17 cellular contexts compared by ENCODE assay signal in the genomic region with DNA sequence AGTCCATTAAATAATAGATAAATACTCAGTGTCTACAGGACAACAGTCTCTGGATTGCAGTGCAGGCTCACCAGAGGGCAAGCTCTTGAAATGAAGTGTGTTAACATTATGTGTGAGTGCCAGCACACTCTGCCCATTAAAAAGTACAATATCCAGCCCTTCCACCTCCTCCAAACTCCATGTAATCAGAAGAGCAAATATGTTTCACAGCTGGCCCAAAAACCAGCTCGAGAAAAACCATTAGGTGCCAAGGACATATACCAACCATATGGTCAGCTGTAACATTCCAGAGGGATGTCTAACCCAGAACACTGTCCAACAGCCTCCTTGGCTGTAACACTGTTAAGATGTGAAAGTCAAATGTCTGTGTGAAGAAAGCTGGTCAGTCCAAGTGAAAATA.
A peak's percentile ranks its signal among the peaks of the same experiment; 100 is the strongest.
DNase-seq lines count a peak whose midpoint lies in the region; ATAC-seq, FAIRE-seq and TF ChIP-seq lines count a peak whose summit lies in the region.
"Had no signal": no experiment of that assay in that cellular context is flagged by ENCODE, and none has a peak within 500 bp of the region (broad histone marks: within the 10 kb centered on the region; RNA-seq: fewer than 3 reads in every experiment).

No MANE protein-coding gene starts in this region.

- WGBS in body of pancreas, 2 donors: 33 to 37% methylated on average over 1 of the region's 1 CpG

- H3K79me2 ChIP-seq in ACC112 (ENCODE audit: control insufficient read depth, insufficient read depth, low read length, unreplicated experiment): no peaks in the 10 kb centered on the region

- ATAC-seq in SK-N-SH treated with all-trans-retinoic acid at 6 μM for 48 hours (peak; percentile 96), body of pancreas (no peak)
- ATAC-seq: activated CD8-positive, alpha-beta T cell treated with anti-CD3 and anti-CD28 coated beads for 36 hours; activated T-helper 17 cell treated with anti-CD3 and anti-CD28 coated beads, Interleukin-2, amount 50 U/mL, for 72 hours; gastrocnemius medialis had no signal

- H3K4me3 ChIP-seq in ACC112 (ENCODE audit: low read depth, low read length): no peak overlapping the region
- no peak overlapping the region for H3K4me3 ChIP-seq in foreskin fibroblast (ENCODE audit: low read depth in 1 of 2, low read length in 2 of 2)
- no peak overlapping the region for H3K4me3 ChIP-seq in body of pancreas
- H3K4me3 ChIP-seq: BLaER1, gastrocnemius medialis, testis had no signal

- peaks cover 12% of the 10 kb centered on the region for H3K4me1 ChIP-seq in ACC112 (ENCODE audit: control insufficient read depth, insufficient read depth, low read length, unreplicated experiment)
- H3K4me1 ChIP-seq in body of pancreas: no peaks in the 10 kb centered on the region
- H3K4me1 ChIP-seq: BLaER1, testis had no signal

- TF ChIP-seq POLR2A in H54 (IDR thresholded peaks at IDR 0.05; ENCODE audit: low read depth, low read length) (no peak), body of pancreas (IDR thresholded peaks at IDR 0.05) (no peak)

- TF ChIP-seq CTCF in foreskin fibroblast (IDR thresholded peaks at IDR 0.05; ENCODE audit: low read depth, low read length) (no peak), body of pancreas (IDR thresholded peaks at IDR 0.05) (no peak)

- intact Hi-C loops in body of pancreas (cut with DNase I): no loop called here

- H3K27me3 ChIP-seq in ACC112 (ENCODE audit: insufficient read depth, low read length) (no peaks in the 10 kb centered on the region), body of pancreas (no peaks in the 10 kb centered on the region)
- H3K27me3 ChIP-seq: BLaER1, gastrocnemius medialis, testis had no signal

- H3K9me3 ChIP-seq in body of pancreas: no peaks in the 10 kb centered on the region
- H3K9me3 ChIP-seq: BLaER1, gastrocnemius medialis, testis had no signal

- FAIRE-seq in H54 (lab: Jason Lieb, UNC): peak; percentile 87

- H3K27ac ChIP-seq in ACC112 (ENCODE audit: low read depth, low read length) (no peak overlapping the region), body of pancreas (no peak overlapping the region)
- H3K27ac ChIP-seq: BLaER1, gastrocnemius medialis, testis had no signal

- DNase-seq in H54 (ENCODE audit: insufficient read length, low spot score): no peak
- peak; percentile 62 to 81 for DNase-seq in foreskin fibroblast
- no peak for DNase-seq in NCI-H1930 (lab: John Stamatoyannopoulos, UW)
- no peak for DNase-seq in CD1c-positive myeloid dendritic cell (ENCODE audit: extremely low spot score)
- DNase-seq in H4 (ENCODE audit: low spot score): no peak
- no peak for DNase-seq in body of pancreas
- DNase-seq: activated CD8-positive, alpha-beta T cell treated with anti-CD3 and anti-CD28 coated beads for 36 hours; anterior cingulate cortex; gastrocnemius medialis; KBM-7; NCI-H187; SHP77 treated with DMSO at 0.1 percent for 48 hours; testis had no signal

- H3K36me3 ChIP-seq in ACC112 (ENCODE audit: insufficient read depth, low read length) (no peaks in the 10 kb centered on the region), body of pancreas (replicated peaks in 1 of 2; ENCODE audit: insufficient read depth in 1 of 2, low read depth in 2 of 2) (no peaks in the 10 kb centered on the region)
- H3K36me3 ChIP-seq: BLaER1, gastrocnemius medialis had no signal

- peak overlapping the region; percentile 61 for H2AFZ ChIP-seq in ACC112 (ENCODE audit: low read length, unreplicated experiment)

TF ChIP-seq in SK-N-SH treated with all-trans-retinoic acid at 6 μM for 48 hours, 23 proteins besides CTCF, POLR2A, EP300 and RAD21:
- TF ChIP-seq ZFP30 (CRISPR knock-in tag; IDR thresholded peaks at IDR 0.05) (no peak), ISL1 (CRISPR knock-in tag; IDR thresholded peaks at IDR 0.05) (no peak), ZNF70 (CRISPR knock-in tag; IDR thresholded peaks at IDR 0.05) (no peak), OSR1 (CRISPR knock-in tag; IDR thresholded peaks at IDR 0.05) (no peak), ARNTL (CRISPR knock-in tag; IDR thresholded peaks at IDR 0.05; ENCODE audit: borderline replicate concordance, low read depth) (no peak), ZNF565 (CRISPR knock-in tag; conservative IDR thresholded peaks at IDR 0.05; ENCODE audit: low read depth) (no peak), PPARA (CRISPR knock-in tag; IDR thresholded peaks at IDR 0.05; ENCODE audit: borderline replicate concordance) (no peak), GLIS3 (CRISPR knock-in tag; IDR thresholded peaks at IDR 0.05) (no peak), RARB (CRISPR knock-in tag; IDR thresholded peaks at IDR 0.05) (no peak)
- TF ChIP-seq, protein P1, sequence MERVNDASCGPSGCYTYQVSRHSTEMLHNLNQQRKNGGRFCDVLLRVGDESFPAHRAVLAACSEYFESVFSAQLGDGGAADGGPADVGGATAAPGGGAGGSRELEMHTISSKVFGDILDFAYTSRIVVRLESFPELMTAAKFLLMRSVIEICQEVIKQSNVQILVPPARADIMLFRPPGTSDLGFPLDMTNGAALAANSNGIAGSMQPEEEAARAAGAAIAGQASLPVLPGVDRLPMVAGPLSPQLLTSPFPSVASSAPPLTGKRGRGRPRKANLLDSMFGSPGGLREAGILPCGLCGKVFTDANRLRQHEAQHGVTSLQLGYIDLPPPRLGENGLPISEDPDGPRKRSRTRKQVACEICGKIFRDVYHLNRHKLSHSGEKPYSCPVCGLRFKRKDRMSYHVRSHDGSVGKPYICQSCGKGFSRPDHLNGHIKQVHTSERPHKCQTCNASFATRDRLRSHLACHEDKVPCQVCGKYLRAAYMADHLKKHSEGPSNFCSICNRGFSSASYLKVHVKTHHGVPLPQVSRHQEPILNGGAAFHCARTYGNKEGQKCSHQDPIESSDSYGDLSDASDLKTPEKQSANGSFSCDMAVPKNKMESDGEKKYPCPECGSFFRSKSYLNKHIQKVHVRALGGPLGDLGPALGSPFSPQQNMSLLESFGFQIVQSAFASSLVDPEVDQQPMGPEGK (CRISPR knock-in tag; IDR thresholded peaks at IDR 0.05; ENCODE audit: borderline replicate concordance): no peak
- TF ChIP-seq, protein P2, sequence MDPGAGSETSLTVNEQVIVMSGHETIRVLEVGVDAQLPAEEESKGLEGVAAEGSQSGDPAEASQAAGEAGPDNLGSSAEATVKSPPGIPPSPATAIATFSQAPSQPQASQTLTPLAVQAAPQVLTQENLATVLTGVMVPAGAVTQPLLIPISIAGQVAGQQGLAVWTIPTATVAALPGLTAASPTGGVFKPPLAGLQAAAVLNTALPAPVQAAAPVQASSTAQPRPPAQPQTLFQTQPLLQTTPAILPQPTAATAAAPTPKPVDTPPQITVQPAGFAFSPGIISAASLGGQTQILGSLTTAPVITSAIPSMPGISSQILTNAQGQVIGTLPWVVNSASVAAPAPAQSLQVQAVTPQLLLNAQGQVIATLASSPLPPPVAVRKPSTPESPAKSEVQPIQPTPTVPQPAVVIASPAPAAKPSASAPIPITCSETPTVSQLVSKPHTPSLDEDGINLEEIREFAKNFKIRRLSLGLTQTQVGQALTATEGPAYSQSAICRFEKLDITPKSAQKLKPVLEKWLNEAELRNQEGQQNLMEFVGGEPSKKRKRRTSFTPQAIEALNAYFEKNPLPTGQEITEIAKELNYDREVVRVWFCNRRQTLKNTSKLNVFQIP (CRISPR knock-in tag; IDR thresholded peaks at IDR 0.05; ENCODE audit: borderline replicate concordance, low read depth): no peak
- TF ChIP-seq, protein P3, sequence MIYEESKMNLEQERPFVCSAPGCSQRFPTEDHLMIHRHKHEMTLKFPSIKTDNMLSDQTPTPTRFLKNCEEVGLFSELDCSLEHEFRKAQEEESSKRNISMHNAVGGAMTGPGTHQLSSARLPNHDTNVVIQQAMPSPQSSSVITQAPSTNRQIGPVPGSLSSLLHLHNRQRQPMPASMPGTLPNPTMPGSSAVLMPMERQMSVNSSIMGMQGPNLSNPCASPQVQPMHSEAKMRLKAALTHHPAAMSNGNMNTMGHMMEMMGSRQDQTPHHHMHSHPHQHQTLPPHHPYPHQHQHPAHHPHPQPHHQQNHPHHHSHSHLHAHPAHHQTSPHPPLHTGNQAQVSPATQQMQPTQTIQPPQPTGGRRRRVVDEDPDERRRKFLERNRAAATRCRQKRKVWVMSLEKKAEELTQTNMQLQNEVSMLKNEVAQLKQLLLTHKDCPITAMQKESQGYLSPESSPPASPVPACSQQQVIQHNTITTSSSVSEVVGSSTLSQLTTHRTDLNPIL (CRISPR knock-in tag; IDR thresholded peaks at IDR 0.05; ENCODE audit: low read depth): no peak
- TF ChIP-seq, protein P4, sequence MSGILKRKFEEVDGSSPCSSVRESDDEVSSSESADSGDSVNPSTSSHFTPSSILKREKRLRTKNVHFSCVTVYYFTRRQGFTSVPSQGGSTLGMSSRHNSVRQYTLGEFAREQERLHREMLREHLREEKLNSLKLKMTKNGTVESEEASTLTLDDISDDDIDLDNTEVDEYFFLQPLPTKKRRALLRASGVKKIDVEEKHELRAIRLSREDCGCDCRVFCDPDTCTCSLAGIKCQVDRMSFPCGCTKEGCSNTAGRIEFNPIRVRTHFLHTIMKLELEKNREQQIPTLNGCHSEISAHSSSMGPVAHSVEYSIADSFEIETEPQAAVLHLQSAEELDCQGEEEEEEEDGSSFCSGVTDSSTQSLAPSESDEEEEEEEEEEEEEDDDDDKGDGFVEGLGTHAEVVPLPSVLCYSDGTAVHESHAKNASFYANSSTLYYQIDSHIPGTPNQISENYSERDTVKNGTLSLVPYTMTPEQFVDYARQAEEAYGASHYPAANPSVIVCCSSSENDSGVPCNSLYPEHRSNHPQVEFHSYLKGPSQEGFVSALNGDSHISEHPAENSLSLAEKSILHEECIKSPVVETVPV (CRISPR knock-in tag; IDR thresholded peaks at IDR 0.05): no peak

Comparison
In these comparisons a context has a peak if more than half of its experiments do, and no peak if none do; other contexts are left out.
1. DNase-seq: peak in foreskin fibroblast (2 of 2); none in H54 (single experiment), NCI-H1930 (0 of 2), CD1c-positive myeloid dendritic cell (single experiment), H4 (single experiment) and body of pancreas (0 of 4).